In genomic region chr5:153523196-153523595, GRCh38 we compare ENCODE assay signal across 22 cellular contexts. TPM values are rescaled to one million over a fixed set of nuclear protein-coding genes. Genes with fewer than 3 reads are reported as not detected.
DNase-seq lines count a peak whose midpoint lies in the region; ATAC-seq and TF ChIP-seq lines count a peak whose summit lies in the region.
"Had no signal": no experiment of that assay in that cellular context is flagged by ENCODE, and none has a peak within 500 bp of the region (broad histone marks: within the 10 kb centered on the region; RNA-seq: fewer than 3 reads in every experiment).

No MANE protein-coding gene starts in this region.

- no peak overlapping the region for H2BK12ac ChIP-seq in mesenchymal stem cell (ENCODE audit: low read length in 2 of 2)

- H3K36me3 Mint-ChIP-seq in activated CD4-positive, alpha-beta T cell treated with anti-CD3 and anti-CD28 coated beads, Interleukin-2, amount 10 ng/mL, durations not matched to agents 7 days and 5 days (ENCODE audit: low read depth), result no peaks in the 10 kb centered on the region
- H3K36me3 Mint-ChIP-seq in activated T-helper 2 cell treated with anti-CD3 and anti-CD28 coated beads, Interferon-gamma antibody, Interleukin-2, Interleukin-4, amounts not matched to agents 10 μg/mL and 5 μg/mL and 100 μg/mL, durations not matched to agents 14 hours and 24 hours and 36 hours (ENCODE audit: low read depth), result no peaks in the 10 kb centered on the region

- peak overlapping the region; percentile 37; the same call in 1 of the 2 replicates for H2AK5ac ChIP-seq in IMR-90 (ENCODE audit: low read depth, low read length)
- H2AK5ac ChIP-seq in mesenchymal stem cell (ENCODE audit: low read length, severe bottlenecking), result no peak overlapping the region

- H3K9me1 ChIP-seq in IMR-90 (ENCODE audit: insufficient read depth, low read length), result no peaks in the 10 kb centered on the region

- TF ChIP-seq POLR2A in IMR-90 (IDR thresholded peaks at IDR 0.05; ENCODE audit: low read depth, low read length), result no peak

- no TSS peak for BruUV-seq in IMR-90 (replicated peaks; lab: Mats Ljungman, UMichigan)

- H4K20me1 ChIP-seq in IMR-90 (ENCODE audit: insufficient read depth, low read length), result no peaks in the 10 kb centered on the region

- no peaks in the 10 kb centered on the region for H3K4me1 Mint-ChIP-seq in activated CD4-positive, alpha-beta T cell treated with anti-CD3 and anti-CD28 coated beads, Interleukin-2, amount 10 ng/mL, durations not matched to agents 7 days and 5 days
- no peaks in the 10 kb centered on the region for H3K4me1 Mint-ChIP-seq in activated T-helper 2 cell treated with anti-CD3 and anti-CD28 coated beads, Interferon-gamma antibody, Interleukin-2, Interleukin-4, amounts not matched to agents 10 μg/mL and 5 μg/mL and 100 μg/mL, durations not matched to agents 14 hours and 24 hours and 36 hours (ENCODE audit: low read depth)

- intact Hi-C loops in IMR-90 (cut with micrococcal nuclease), result no loop called here
- intact Hi-C loops in activated T-helper 2 cell treated with anti-CD3 and anti-CD28 coated beads, Interferon-gamma antibody, Interleukin-2, Interleukin-4, amounts not matched to agents 10 μg/mL and 5 μg/mL and 100 μg/mL, durations not matched to agents 14 hours and 24 hours and 36 hours (cut with micrococcal nuclease), result no loop called here

- H4K91ac ChIP-seq in IMR-90 (ENCODE audit: insufficient read depth, low read depth, low read length) (peak overlapping the region; percentile 68; the same call in 1 of the 2 replicates), mesenchymal stem cell (ENCODE audit: low read length) (no peak overlapping the region)

- H2BK15ac ChIP-seq in IMR-90 (ENCODE audit: low read depth, low read length) (no peak overlapping the region), mesenchymal stem cell (ENCODE audit: low read depth, poor library complexity, severe bottlenecking) (no peak overlapping the region)

- H3K4ac ChIP-seq in IMR-90 (ENCODE audit: low read depth, low read length), result peak overlapping the region; percentile 44; the same call in 1 of the 2 replicates
- H3K4ac ChIP-seq in mesenchymal stem cell (ENCODE audit: low read depth in 1 of 2, low read length in 2 of 2), result no peak overlapping the region

- peak overlapping the region in 1 of 2 experiments; percentile 39; a peak in 1 of 4 replicates for H4K8ac ChIP-seq in IMR-90 (ENCODE audit: low read depth in 2 of 2, low read length in 2 of 2)
- no peak overlapping the region for H4K8ac ChIP-seq in mesenchymal stem cell (ENCODE audit: low read length)

- H2BK5ac ChIP-seq in IMR-90 (ENCODE audit: low read depth, low read length, poor library complexity, severe bottlenecking), result peak overlapping the region; percentile 69
- H2BK5ac ChIP-seq in mesenchymal stem cell (ENCODE audit: low read depth, low read length, poor library complexity, severe bottlenecking), result no peak overlapping the region

- H3K4me1 ChIP-seq in IMR-90 (ENCODE audit: control insufficient read depth, insufficient read depth, low read length) (peaks cover 23% of the 10 kb centered on the region), mesenchymal stem cell (ENCODE audit: control insufficient read depth, insufficient read depth, low read depth, low read length) (peaks cover 8% of the 10 kb centered on the region)
- H3K4me1 ChIP-seq: left lung, parathyroid adenoma, uterus had no signal

- H2AK9ac ChIP-seq in IMR-90 (replicated peaks; ENCODE audit: low read depth, low read length, poor library complexity), result no peak overlapping the region

- peak overlapping the region; percentile 71; the same call in 1 of the 2 replicates for H3K14ac ChIP-seq in IMR-90 (replicated peaks; ENCODE audit: low read depth, low read length)
- H3K14ac ChIP-seq in mesenchymal stem cell (ENCODE audit: low read length in 2 of 2), result no peak overlapping the region

- H3K18ac ChIP-seq in IMR-90 (ENCODE audit: low read depth, low read length), result peak overlapping the region; percentile 88
- peak overlapping the region in 1 of 2 experiments; percentile 61 for H3K18ac ChIP-seq in mesenchymal stem cell (ENCODE audit: low read depth in 1 of 2, low read length in 2 of 2)

- no peak overlapping the region for H3K27ac Mint-ChIP-seq in activated CD4-positive, alpha-beta T cell treated with anti-CD3 and anti-CD28 coated beads, Interleukin-2, amount 10 ng/mL, durations not matched to agents 7 days and 5 days
- no peak overlapping the region for H3K27ac Mint-ChIP-seq in activated T-helper 2 cell treated with anti-CD3 and anti-CD28 coated beads, Interferon-gamma antibody, Interleukin-2, Interleukin-4, amounts not matched to agents 10 μg/mL and 5 μg/mL and 100 μg/mL, durations not matched to agents 14 hours and 24 hours and 36 hours

- in situ Hi-C loops in IMR-90 (cut with MboI; ENCODE audit: low sequenced_read_pairs), result no loop called here

- no peak overlapping the region for H2AFZ ChIP-seq in IMR-90 (replicated peaks; ENCODE audit: low read length, poor library complexity)
- H2AFZ ChIP-seq in mesenchymal stem cell (ENCODE audit: low read depth, low read length), result no peak overlapping the region
- H2AFZ ChIP-seq: parathyroid adenoma had no signal

- H3K9me3 ChIP-seq in IMR-90 (ENCODE audit: control insufficient read depth, insufficient read depth, low read length) (no peaks in the 10 kb centered on the region), mesenchymal stem cell (ENCODE audit: control insufficient read depth, low read length) (no peaks in the 10 kb centered on the region)
- H3K9me3 ChIP-seq: left lung, uterus had no signal

- H3K27me3 ChIP-seq in IMR-90 (ENCODE audit: control insufficient read depth, insufficient read depth, low read length) (no peaks in the 10 kb centered on the region), mesenchymal stem cell (ENCODE audit: control insufficient read depth in 1 of 2, insufficient read depth in 1 of 2, low read length in 2 of 2) (no peaks in the 10 kb centered on the region)
- H3K27me3 ChIP-seq: left lung, uterus had no signal

- POLR2A ChIA-PET in IMR-90 (lab: Charles Lee; ENCODE audit: unreplicated experiment), result interaction anchor here (0.6 kb wide), 1 partner anchor 67 kb away, joined by 5 read pairs; no protein-coding TSS in a partner anchor
- POLR2A ChIA-PET in activated CD4-positive, alpha-beta T cell treated with anti-CD3 and anti-CD28 coated beads, Interleukin-2, amount 10 ng/mL, durations not matched to agents 7 days and 5 days (lab: Charles Lee), result no interaction called here

- H3K27ac ChIP-seq in IMR-90 (ENCODE audit: insufficient read depth, low read length) (peak overlapping the region; percentile 42; the same call in 1 of the 2 replicates), mesenchymal stem cell (ENCODE audit: low read length, poor library complexity, severe bottlenecking) (no peak overlapping the region)
- H3K27ac ChIP-seq: parathyroid adenoma, uterus had no signal

- H3K4me3 ChIP-seq in AG10803 (ENCODE audit: low read length), result no peak overlapping the region
- H3K4me3 ChIP-seq in IMR-90 (ENCODE audit: insufficient read depth, low read depth, low read length), result no peak overlapping the region
- H3K4me3 ChIP-seq in cardiac fibroblast (replicated peaks in 1 of 2; ENCODE audit: low read depth in 2 of 2, low read length in 2 of 2), result no peak overlapping the region
- peak overlapping the region in 1 of 2 experiments; percentile 13 for H3K4me3 ChIP-seq in mesenchymal stem cell (ENCODE audit: insufficient read depth in 1 of 2, low read depth in 1 of 2, low read length in 2 of 2)
- H3K4me3 ChIP-seq: left lung, smooth muscle cell, uterus had no signal

- H3K79me1 ChIP-seq in IMR-90 (ENCODE audit: low read depth in 1 of 2, low read length in 2 of 2), result no peaks in the 10 kb centered on the region
- no peaks in the 10 kb centered on the region for H3K79me1 ChIP-seq in mesenchymal stem cell (replicated peaks; ENCODE audit: low read length, poor library complexity, severe bottlenecking)

- H3K27me3 Mint-ChIP-seq in activated CD4-positive, alpha-beta T cell treated with anti-CD3 and anti-CD28 coated beads, Interleukin-2, amount 10 ng/mL, durations not matched to agents 7 days and 5 days, result no peaks in the 10 kb centered on the region
- no peaks in the 10 kb centered on the region for H3K27me3 Mint-ChIP-seq in activated T-helper 2 cell treated with anti-CD3 and anti-CD28 coated beads, Interferon-gamma antibody, Interleukin-2, Interleukin-4, amounts not matched to agents 10 μg/mL and 5 μg/mL and 100 μg/mL, durations not matched to agents 14 hours and 24 hours and 36 hours (ENCODE audit: low read depth)

- no peaks in the 10 kb centered on the region for H3K9me3 Mint-ChIP-seq in activated CD4-positive, alpha-beta T cell treated with anti-CD3 and anti-CD28 coated beads, Interleukin-2, amount 10 ng/mL, durations not matched to agents 7 days and 5 days
- H3K9me3 Mint-ChIP-seq in activated T-helper 2 cell treated with anti-CD3 and anti-CD28 coated beads, Interferon-gamma antibody, Interleukin-2, Interleukin-4, amounts not matched to agents 10 μg/mL and 5 μg/mL and 100 μg/mL, durations not matched to agents 14 hours and 24 hours and 36 hours, result no peaks in the 10 kb centered on the region

- CTCF ChIA-PET in IMR-90 (lab: Yijun Ruan, JAX), result no interaction called here
- CTCF ChIA-PET in activated CD4-positive, alpha-beta T cell treated with anti-CD3 and anti-CD28 coated beads, Interleukin-2, amount 10 ng/mL, durations not matched to agents 7 days and 5 days (lab: Charles Lee), result no interaction called here

- no peak overlapping the region for H3K56ac ChIP-seq in IMR-90 (ENCODE audit: extremely low read depth, insufficient read depth, low read length)

- peak overlapping the region; percentile 78; the same call in 1 of the 2 replicates for H4K5ac ChIP-seq in IMR-90 (ENCODE audit: low read depth, low read length)

- DNase-seq in AG10803 (ENCODE audit: low read depth) (peak; percentile 69), IMR-90 (peak; percentile 51), cardiac fibroblast (ENCODE audit: low read depth in 2 of 2) (peak; percentile 17 to 74), mesenchymal stem cell (peak; percentile 48)
- no peak for DNase-seq in activated CD4-positive, alpha-beta T cell treated with anti-CD3 and anti-CD28 coated beads, Interleukin-2, amount 10 ng/mL, durations not matched to agents 7 days and 5 days
- DNase-seq in activated T-helper 2 cell treated with anti-CD3 and anti-CD28 coated beads, Interferon-gamma antibody, Interleukin-2, Interleukin-4, amounts not matched to agents 10 μg/mL and 5 μg/mL and 100 μg/mL, durations not matched to agents 14 hours and 24 hours and 36 hours (ENCODE audit: low spot score), result no peak
- DNase-seq: activated CD4-positive, CD25-positive, alpha-beta regulatory T cell treated with anti-CD3 and anti-CD28 coated beads, Interleukin-2, amount 50 U/mL, for 72 hours; AML-193; left lung; NCI-H1417 treated with DMSO at 0.1 percent for 48 hours; NCI-H2171; NCI-H526 treated with DMSO at 0.1 percent for 48 hours; SIG-M5; stimulated activated CD8-positive, alpha-beta memory T cell treated with anti-CD3 and anti-CD28 coated beads, Interleukin-4, amount 100 ng/mL, for 48 hours; substantia nigra; uterus had no signal

- H3K9ac ChIP-seq in IMR-90 (ENCODE audit: low read depth, low read length), result peak overlapping the region; percentile 24; the same call in 1 of the 2 replicates
- peak overlapping the region; percentile 36 for H3K9ac ChIP-seq in mesenchymal stem cell (ENCODE audit: low read length)
- H3K9ac ChIP-seq: parathyroid adenoma had no signal

- H3K36me3 ChIP-seq in IMR-90 (ENCODE audit: control insufficient read depth, insufficient read depth, low read length), result no peaks in the 10 kb centered on the region
- no peaks in the 10 kb centered on the region for H3K36me3 ChIP-seq in mesenchymal stem cell (ENCODE audit: control insufficient read depth in 1 of 2, insufficient read depth in 2 of 2, low read depth in 1 of 2, low read length in 2 of 2)
- H3K36me3 ChIP-seq: left lung, uterus had no signal

- no peak for TF ChIP-seq RAD21 in IMR-90 (IDR thresholded peaks at IDR 0.05; ENCODE audit: low read length)

- H3K4me2 ChIP-seq in IMR-90 (ENCODE audit: low read depth, low read length) (peak overlapping the region; percentile 28; the same call in 1 of the 2 replicates), mesenchymal stem cell (ENCODE audit: low read length, poor library complexity, severe bottlenecking) (no peak overlapping the region)
- H3K4me2 ChIP-seq: smooth muscle cell had no signal

- H3K23ac ChIP-seq in IMR-90 (ENCODE audit: low read depth, low read length), result no peak overlapping the region
- H3K23ac ChIP-seq in mesenchymal stem cell (ENCODE audit: low read length in 2 of 2), result no peak overlapping the region

- TF ChIP-seq CTCF in AG10803 (conservative IDR thresholded peaks at IDR 0.05; ENCODE audit: low read length) (no peak), IMR-90 (conservative IDR thresholded peaks at IDR 0.05; ENCODE audit: low read depth, low read length) (no peak), cardiac fibroblast (IDR thresholded peaks at IDR 0.05; ENCODE audit: low read depth, low read length) (no peak)

- H3K4me3 Mint-ChIP-seq in activated CD4-positive, alpha-beta T cell treated with anti-CD3 and anti-CD28 coated beads, Interleukin-2, amount 10 ng/mL, durations not matched to agents 7 days and 5 days, result no peak overlapping the region
- no peak overlapping the region for H3K4me3 Mint-ChIP-seq in activated T-helper 2 cell treated with anti-CD3 and anti-CD28 coated beads, Interferon-gamma antibody, Interleukin-2, Interleukin-4, amounts not matched to agents 10 μg/mL and 5 μg/mL and 100 μg/mL, durations not matched to agents 14 hours and 24 hours and 36 hours (ENCODE audit: low read depth)

- dilution Hi-C loops in IMR-90 (cut with HindIII; ENCODE audit: low sequenced_read_pairs, unreplicated experiment), result no loop called here

- peak overlapping the region; percentile 58; the same call in 1 of the 2 replicates for H2BK20ac ChIP-seq in IMR-90 (ENCODE audit: low read depth, low read length)

- peak overlapping the region; percentile 75 for H2BK120ac ChIP-seq in IMR-90 (ENCODE audit: low read depth, low read length)
- H2BK120ac ChIP-seq in mesenchymal stem cell (ENCODE audit: low read depth, low read length), result no peak overlapping the region

- ATAC-seq in IMR-90 (ENCODE audit: low read depth) (0 out of 2 replicates have a peak, but pooled peaks have one; percentile 9), GM21360 (IDR thresholded peaks at IDR 0.05; ENCODE audit: unreplicated experiment) (no peak), HG03469 (IDR thresholded peaks at IDR 0.05; ENCODE audit: unreplicated experiment) (no peak)
- ATAC-seq: left lung had no signal

RNA-seq across cellular contexts. Expression of gene GRIA1, which starts 32.7 kb away (rescaled TPM):
- total RNA-seq in IMR-90 (2012; rRNA removed), result 1.3 and 1.4 TPM in 2 replicates
- 0.37 and 0.48 TPM in 2 replicates for polyA plus RNA-seq in IMR-90 (2012; rRNA removed)
- 0.16 and 0.39 TPM in 2 replicates for polyA plus RNA-seq in IMR-90 (2012; cell fraction: cytosol; rRNA removed)
- polyA plus RNA-seq in IMR-90 (2012; cell fraction: nucleus; rRNA removed; ENCODE audit: low replicate concordance), result 0.09 and 1.1 TPM in 2 replicates
- polyA plus RNA-seq in mesenchymal stem cell (2013, experiment 1 of 2), result 11.6 TPM
- 10.7 TPM for polyA plus RNA-seq in mesenchymal stem cell (2013, experiment 2 of 2)
- total RNA-seq in activated CD4-positive, alpha-beta T cell treated with anti-CD3 and anti-CD28 coated beads, Interleukin-2, amount 10 ng/mL, durations not matched to agents 7 days and 5 days, result not detected
- not detected in 2 replicates for total RNA-seq in activated T-helper 2 cell treated with anti-CD3 and anti-CD28 coated beads, Interferon-gamma antibody, Interleukin-2, Interleukin-4, amounts not matched to agents 10 μg/mL and 5 μg/mL and 100 μg/mL, durations not matched to agents 14 hours and 24 hours and 36 hours
- total RNA-seq: Daoy; T-helper 2 cell treated with Interferon-gamma antibody and Interleukin-4, amounts not matched to agents 100 ng/mL and 5 ng/mL, for 36 hours had no signal

Comparison
In these comparisons a context has a peak if more than half of its experiments do, and no peak if none do; other contexts are left out.
1. DNase-seq: peak in AG10803 (single experiment), IMR-90 (single experiment), cardiac fibroblast (2 of 2) and mesenchymal stem cell (single experiment); none in activated CD4-positive, alpha-beta T cell treated with anti-CD3 and anti-CD28 coated beads, Interleukin-2, amount 10 ng/mL, durations not matched to agents 7 days and 5 days (single experiment) and activated T-helper 2 cell treated with anti-CD3 and anti-CD28 coated beads, Interferon-gamma antibody, Interleukin-2, Interleukin-4, amounts not matched to agents 10 μg/mL and 5 μg/mL and 100 μg/mL, durations not matched to agents 14 hours and 24 hours and 36 hours (single experiment).